In genomic region chr17:48543854-48544355, GRCh38 we compare ENCODE assay signal across 2 cellular contexts.
TF ChIP-seq lines count a peak whose summit lies in the region.

No MANE protein-coding gene starts in this region.

TF ChIP-seq in liver, 16 proteins besides CTCF, POLR2A, EP300 and RAD21:
- TF ChIP-seq JUND (IDR thresholded peaks at IDR 0.05), result no peak
- TF ChIP-seq TAF1 (conservative IDR thresholded peaks at IDR 0.05), result no peak

TF ChIP-seq in HepG2, 621 proteins besides CTCF, POLR2A, EP300 and RAD21:
- TF ChIP-seq ZNF713 (CRISPR knock-in tag; IDR thresholded peaks at IDR 0.05), result no peak
- no peak for TF ChIP-seq MYC (CRISPR knock-in tag; IDR thresholded peaks at IDR 0.05; ENCODE audit: borderline replicate concordance)
- no peak for TF ChIP-seq TEAD2 (CRISPR knock-in tag; IDR thresholded peaks at IDR 0.05)
- no peak for TF ChIP-seq CHCHD3 (CRISPR knock-in tag; IDR thresholded peaks at IDR 0.05)
- no peak for TF ChIP-seq KDM4B (CRISPR knock-in tag; IDR thresholded peaks at IDR 0.05)
- TF ChIP-seq ZNF609 (CRISPR knock-in tag; IDR thresholded peaks at IDR 0.05; ENCODE audit: borderline replicate concordance), result no peak
- TF ChIP-seq ZNF235 (CRISPR knock-in tag; IDR thresholded peaks at IDR 0.05; ENCODE audit: borderline replicate concordance), result no peak
